ENCODE assay signal across 8 cellular contexts in the genomic region with DNA sequence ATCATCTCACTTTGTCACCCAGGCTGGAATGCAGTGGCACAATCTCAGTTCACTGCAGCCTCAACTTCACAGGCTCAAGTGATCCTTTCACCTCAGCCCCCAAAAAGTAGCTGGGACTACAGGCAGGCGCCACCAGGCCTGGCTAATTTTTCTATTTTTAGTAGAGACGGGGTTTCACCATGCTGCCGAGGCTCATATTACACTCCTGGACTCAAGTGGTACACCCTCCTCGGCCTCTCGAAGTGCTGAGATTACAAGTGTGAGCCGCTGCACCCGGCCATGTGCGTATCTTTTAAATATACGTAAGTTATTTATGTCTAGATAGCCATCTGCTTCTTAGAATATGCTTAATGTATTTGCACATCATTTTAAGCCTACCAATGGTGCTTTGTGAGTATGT.
DNase-seq lines count a peak whose midpoint lies in the region; ATAC-seq and TF ChIP-seq lines count a peak whose summit lies in the region.
"Not testable (repeated sequence)": the region's sequence is repeated elsewhere in the genome, so short reads cannot be mapped to it uniquely, and the experiment has no call there.

No MANE protein-coding gene starts in this region.

- TF ChIP-seq CTCF in heart left ventricle (IDR thresholded peaks at IDR 0.05); left ventricle myocardium inferior (IDR thresholded peaks at IDR 0.05; ENCODE audit: borderline replicate concordance); left lung (IDR thresholded peaks at IDR 0.05): not testable (repeated sequence)

- H3K9ac ChIP-seq in skeletal muscle tissue (ENCODE audit: low read depth in 1 of 3, low read length in 3 of 3): not testable (repeated sequence)

- intact Hi-C loops in Right ventricle myocardium inferior (cut with DNase I); heart left ventricle (cut with DNase I); left ventricle myocardium inferior (cut with micrococcal nuclease); left lung (cut with DNase I); posterior vena cava (cut with DNase I): not testable (repeated sequence)

- H3K36me3 ChIP-seq in heart left ventricle; left ventricle myocardium inferior; left lung; skeletal muscle tissue (ENCODE audit: control insufficient read depth in 3 of 3, insufficient read depth in 3 of 3, low read length in 3 of 3): not testable (repeated sequence)

- WGBS in heart left ventricle, 4 donors: 45 to 57% methylated on average over 7 to 8 of the region's 9 CpGs; no CpG with 5 or more reads in 2 of the 4 donors

- ATAC-seq in Right ventricle myocardium inferior: peak; percentile 64
- ATAC-seq in heart left ventricle: peak in 3 of 4 donors; percentile 81 to 94 (median 91)
- ATAC-seq in left lung: peak; percentile 89

- H3K4me3 ChIP-seq in heart left ventricle; left ventricle myocardium inferior; left lung; skeletal muscle tissue (ENCODE audit: low read length in 3 of 3): not testable (repeated sequence)

- not testable (repeated sequence) for H3K27me3 ChIP-seq in heart left ventricle; left ventricle myocardium inferior (ENCODE audit: low read depth); left lung; skeletal muscle tissue (ENCODE audit: control insufficient read depth in 3 of 3, insufficient read depth in 3 of 3, low read length in 3 of 3)

- not testable (repeated sequence) for TF ChIP-seq POLR2A in heart left ventricle (IDR thresholded peaks at IDR 0.05)

- CTCF ChIA-PET in HEK293T (lab: Yijun Ruan, JAX): not testable (repeated sequence)

- not testable (repeated sequence) for H3K27ac ChIP-seq in heart left ventricle; left ventricle myocardium inferior (replicated peaks); left lung
- peak overlapping the region; percentile 30 for H3K27ac ChIP-seq in skeletal muscle tissue (ENCODE audit: low read depth, low read length)

- POLR2A ChIA-PET in HEK293T (lab: Yijun Ruan, JAX): not testable (repeated sequence)

- not testable (repeated sequence) for H3K4me1 ChIP-seq in heart left ventricle; left ventricle myocardium inferior; left lung; skeletal muscle tissue (ENCODE audit: control insufficient read depth in 3 of 3, insufficient read depth in 3 of 3, low read length in 3 of 3)

- DNase-seq in HEK293T (ENCODE audit: extremely low spot score): not testable (repeated sequence)
- peak; percentile 20 for DNase-seq in Right ventricle myocardium inferior (ENCODE audit: missing footprints)
- DNase-seq in heart left ventricle: peak in 2 of 5 donors; percentile 29 to 35
- peak; percentile 6 for DNase-seq in left ventricle myocardium inferior
- peak; percentile 15 to 32 for DNase-seq in left lung
- peak; percentile 47 for DNase-seq in posterior vena cava (ENCODE audit: low spot score)
- DNase-seq in ureter (ENCODE audit: low spot score): peak; percentile 4

- H3K9me3 ChIP-seq in heart left ventricle; left ventricle myocardium inferior (replicated peaks); left lung; skeletal muscle tissue (ENCODE audit: control insufficient read depth in 3 of 3, low read length in 3 of 3): not testable (repeated sequence)

TF ChIP-seq in HEK293T, 16 proteins besides CTCF, POLR2A, EP300 and RAD21:
- peak; percentile 57 for TF ChIP-seq L3MBTL2 (conservative IDR thresholded peaks at IDR 0.05)
